11 cellular contexts compared by ENCODE assay signal in genomic region chr7:69630292-69630691, GRCh38. TPM values are rescaled to one million over a fixed set of nuclear protein-coding genes. Genes with fewer than 3 reads are reported as not detected.
DNase-seq lines count a peak whose midpoint lies in the region; ATAC-seq and TF ChIP-seq lines count a peak whose summit lies in the region.
"Had no signal": no experiment of that assay in that cellular context is flagged by ENCODE, and none has a peak within 500 bp of the region (broad histone marks: within the 10 kb centered on the region; RNA-seq: fewer than 3 reads in every experiment).

No MANE protein-coding gene starts in this region.

- in situ Hi-C loops in astrocyte of the spinal cord (cut with HindIII; ENCODE audit: low sequenced_read_pairs): no loop called here

- H3K9me3 ChIP-seq in naive thymus-derived CD4-positive, alpha-beta T cell (ENCODE audit: control insufficient read depth in 2 of 3, low read length in 3 of 3): no peaks in the 10 kb centered on the region

- no peak overlapping the region for H3K27ac ChIP-seq in naive thymus-derived CD4-positive, alpha-beta T cell (ENCODE audit: low read depth, low read length)
- H3K27ac ChIP-seq: dorsolateral prefrontal cortex had no signal

- H3K27ac Mint-ChIP-seq in activated CD8-positive, alpha-beta T cell treated with anti-CD3 and anti-CD28 coated beads for 36 hours: no peak overlapping the region
- H3K27ac Mint-ChIP-seq in activated CD8-positive, alpha-beta T cell treated with anti-CD3 and anti-CD28 coated beads, Interleukin-2, amount 10 ng/mL, durations not matched to agents 7 days and 5 days: no peak overlapping the region
- H3K27ac Mint-ChIP-seq in type B pancreatic cell: no peak overlapping the region
- H3K27ac Mint-ChIP-seq in naive thymus-derived CD4-positive, alpha-beta T cell: no peak overlapping the region

- no peaks in the 10 kb centered on the region for H3K4me1 ChIP-seq in naive thymus-derived CD4-positive, alpha-beta T cell (ENCODE audit: control insufficient read depth in 2 of 2, insufficient read depth in 2 of 2, low read length in 2 of 2)

- intact Hi-C loops in activated CD8-positive, alpha-beta T cell treated with anti-CD3 and anti-CD28 coated beads for 36 hours (cut with micrococcal nuclease): no loop called here
- intact Hi-C loops in naive thymus-derived CD4-positive, alpha-beta T cell (cut with micrococcal nuclease): no loop called here

- CTCF ChIA-PET in activated CD8-positive, alpha-beta T cell treated with anti-CD3 and anti-CD28 coated beads for 36 hours (lab: Charles Lee): no interaction called here
- CTCF ChIA-PET in activated CD8-positive, alpha-beta T cell treated with anti-CD3 and anti-CD28 coated beads, Interleukin-2, amount 10 ng/mL, durations not matched to agents 7 days and 5 days (lab: Charles Lee): no interaction called here
- CTCF ChIA-PET in naive thymus-derived CD4-positive, alpha-beta T cell (lab: Charles Lee): no interaction called here

- H3K27me3 Mint-ChIP-seq in activated CD8-positive, alpha-beta T cell treated with anti-CD3 and anti-CD28 coated beads for 36 hours: peaks cover 10% of the 10 kb centered on the region
- H3K27me3 Mint-ChIP-seq in activated CD8-positive, alpha-beta T cell treated with anti-CD3 and anti-CD28 coated beads, Interleukin-2, amount 10 ng/mL, durations not matched to agents 7 days and 5 days (ENCODE audit: low read depth): peaks cover 8% of the 10 kb centered on the region
- no peaks in the 10 kb centered on the region for H3K27me3 Mint-ChIP-seq in type B pancreatic cell
- H3K27me3 Mint-ChIP-seq in naive thymus-derived CD4-positive, alpha-beta T cell: peaks cover 0 to 3% (median 0%) of the 10 kb centered on the region in 5 donors

- no peaks in the 10 kb centered on the region for H3K9me3 Mint-ChIP-seq in activated CD8-positive, alpha-beta T cell treated with anti-CD3 and anti-CD28 coated beads for 36 hours
- H3K9me3 Mint-ChIP-seq in activated CD8-positive, alpha-beta T cell treated with anti-CD3 and anti-CD28 coated beads, Interleukin-2, amount 10 ng/mL, durations not matched to agents 7 days and 5 days (ENCODE audit: insufficient read depth): no peaks in the 10 kb centered on the region
- H3K9me3 Mint-ChIP-seq in type B pancreatic cell: no peaks in the 10 kb centered on the region
- H3K9me3 Mint-ChIP-seq in naive thymus-derived CD4-positive, alpha-beta T cell: peaks cover 0 to 2% (median 0%) of the 10 kb centered on the region in 11 donors

- H3K4me3 Mint-ChIP-seq in activated CD8-positive, alpha-beta T cell treated with anti-CD3 and anti-CD28 coated beads for 36 hours: no peak overlapping the region
- H3K4me3 Mint-ChIP-seq in activated CD8-positive, alpha-beta T cell treated with anti-CD3 and anti-CD28 coated beads, Interleukin-2, amount 10 ng/mL, durations not matched to agents 7 days and 5 days: no peak overlapping the region
- peak overlapping the region; percentile 20 for H3K4me3 Mint-ChIP-seq in type B pancreatic cell
- no peak overlapping the region for H3K4me3 Mint-ChIP-seq in naive thymus-derived CD4-positive, alpha-beta T cell

- H3K4me1 Mint-ChIP-seq in activated CD8-positive, alpha-beta T cell treated with anti-CD3 and anti-CD28 coated beads for 36 hours (ENCODE audit: low read depth): no peaks in the 10 kb centered on the region
- H3K4me1 Mint-ChIP-seq in activated CD8-positive, alpha-beta T cell treated with anti-CD3 and anti-CD28 coated beads, Interleukin-2, amount 10 ng/mL, durations not matched to agents 7 days and 5 days (ENCODE audit: low read depth): no peaks in the 10 kb centered on the region
- H3K4me1 Mint-ChIP-seq in type B pancreatic cell (ENCODE audit: unreplicated experiment): peaks cover 58% of the 10 kb centered on the region
- H3K4me1 Mint-ChIP-seq in naive thymus-derived CD4-positive, alpha-beta T cell: peaks cover 0 to 1% (median 0%) of the 10 kb centered on the region in 7 donors

- peak; percentile 12 for DNase-seq in activated CD8-positive, alpha-beta T cell treated with anti-CD3 and anti-CD28 coated beads for 36 hours
- no peak for DNase-seq in activated CD8-positive, alpha-beta T cell treated with anti-CD3 and anti-CD28 coated beads, Interleukin-2, amount 10 ng/mL, durations not matched to agents 7 days and 5 days
- DNase-seq in astrocyte of the spinal cord (ENCODE audit: low read depth, low spot score) (peak; percentile 75), kidney glomerular epithelial cell (lab: John Stamatoyannopoulos, UW) (peak; percentile 65), type B pancreatic cell (ENCODE audit: extremely low spot score, unreplicated experiment) (no peak), amygdala (lab: John Stamatoyannopoulos, UW) (no peak), SIG-M5 (lab: John Stamatoyannopoulos, UW) (no peak)
- no peak for DNase-seq in naive thymus-derived CD4-positive, alpha-beta T cell
- DNase-seq: activated naive CD4-positive, alpha-beta T cell; dorsolateral prefrontal cortex; GDM1 had no signal

- POLR2A ChIA-PET in activated CD8-positive, alpha-beta T cell treated with anti-CD3 and anti-CD28 coated beads for 36 hours (lab: Charles Lee): no interaction called here
- POLR2A ChIA-PET in activated CD8-positive, alpha-beta T cell treated with anti-CD3 and anti-CD28 coated beads, Interleukin-2, amount 10 ng/mL, durations not matched to agents 7 days and 5 days (lab: Charles Lee): no interaction called here
- POLR2A ChIA-PET in naive thymus-derived CD4-positive, alpha-beta T cell (lab: Charles Lee): no interaction called here

- H3K27me3 ChIP-seq in naive thymus-derived CD4-positive, alpha-beta T cell (ENCODE audit: control insufficient read depth in 2 of 2, insufficient read depth in 2 of 2, low read length in 2 of 2): no peaks in the 10 kb centered on the region
- H3K27me3 ChIP-seq: dorsolateral prefrontal cortex had no signal

- H3K4me3 ChIP-seq in astrocyte of the spinal cord (ENCODE audit: low read depth, low read length): no peak overlapping the region
- H3K4me3 ChIP-seq in naive thymus-derived CD4-positive, alpha-beta T cell (ENCODE audit: low read length): no peak overlapping the region
- H3K4me3 ChIP-seq: dorsolateral prefrontal cortex had no signal

- ATAC-seq in activated CD8-positive, alpha-beta T cell treated with anti-CD3 and anti-CD28 coated beads for 36 hours: peak; percentile 53
- ATAC-seq in activated CD8-positive, alpha-beta T cell treated with anti-CD3 and anti-CD28 coated beads, Interleukin-2, amount 10 ng/mL, durations not matched to agents 7 days and 5 days: no peak
- ATAC-seq in naive thymus-derived CD4-positive, alpha-beta T cell: no peak

- H3K36me3 Mint-ChIP-seq in activated CD8-positive, alpha-beta T cell treated with anti-CD3 and anti-CD28 coated beads for 36 hours (ENCODE audit: low read depth): no peaks in the 10 kb centered on the region
- H3K36me3 Mint-ChIP-seq in activated CD8-positive, alpha-beta T cell treated with anti-CD3 and anti-CD28 coated beads, Interleukin-2, amount 10 ng/mL, durations not matched to agents 7 days and 5 days (ENCODE audit: low read depth): no peaks in the 10 kb centered on the region
- H3K36me3 Mint-ChIP-seq in type B pancreatic cell: no peaks in the 10 kb centered on the region
- H3K36me3 Mint-ChIP-seq in naive thymus-derived CD4-positive, alpha-beta T cell: no peaks in the 10 kb centered on the region

- no peak for TF ChIP-seq CTCF in activated CD8-positive, alpha-beta T cell treated with anti-CD3 and anti-CD28 coated beads for 36 hours (IDR thresholded peaks at IDR 0.05)
- TF ChIP-seq CTCF in astrocyte of the spinal cord (IDR thresholded peaks at IDR 0.05; ENCODE audit: low read depth, low read length): no peak
- TF ChIP-seq CTCF in type B pancreatic cell (conservative IDR thresholded peaks at IDR 0.05): no peak

- H3K36me3 ChIP-seq in naive thymus-derived CD4-positive, alpha-beta T cell (ENCODE audit: control insufficient read depth in 2 of 3, insufficient read depth in 3 of 3, low read length in 3 of 3): no peaks in the 10 kb centered on the region

RNA-seq across cellular contexts. Expression of gene AUTS2, which starts 32.0 kb away (rescaled TPM):
- 1 to 10 TPM; 3.1 to 3.3 TPM for total RNA-seq in activated CD8-positive, alpha-beta T cell treated with anti-CD3 and anti-CD28 coated beads for 36 hours
- 10 to 100 TPM; 15.2 to 16.3 TPM for total RNA-seq in activated CD8-positive, alpha-beta T cell treated with anti-CD3 and anti-CD28 coated beads, Interleukin-2, amount 10 ng/mL, durations not matched to agents 7 days and 5 days
- 53.8 and 94.1 TPM in 2 replicates for total RNA-seq in type B pancreatic cell (ENCODE audit: low replicate concordance)
- total RNA-seq in naive thymus-derived CD4-positive, alpha-beta T cell: 10 to 100 TPM in 1 of 5 experiments, 1 to 10 TPM in 4; 4.0 to 31.7 (median 5.1) TPM
- under 1 TPM; 0.40 to 0.55 TPM for polyA plus RNA-seq in naive thymus-derived CD4-positive, alpha-beta T cell

Comparison
In these comparisons a context has a peak if more than half of its experiments do, and no peak if none do; other contexts are left out.
1. DNase-seq: peak in activated CD8-positive, alpha-beta T cell treated with anti-CD3 and anti-CD28 coated beads for 36 hours (single experiment), astrocyte of the spinal cord (single experiment) and kidney glomerular epithelial cell (single experiment); none in activated CD8-positive, alpha-beta T cell treated with anti-CD3 and anti-CD28 coated beads, Interleukin-2, amount 10 ng/mL, durations not matched to agents 7 days and 5 days (single experiment), type B pancreatic cell (single experiment), amygdala (0 of 56), SIG-M5 (single experiment) and naive thymus-derived CD4-positive, alpha-beta T cell (0 of 9).